ENCODE assay signal across 14 cellular contexts in the genomic region with DNA sequence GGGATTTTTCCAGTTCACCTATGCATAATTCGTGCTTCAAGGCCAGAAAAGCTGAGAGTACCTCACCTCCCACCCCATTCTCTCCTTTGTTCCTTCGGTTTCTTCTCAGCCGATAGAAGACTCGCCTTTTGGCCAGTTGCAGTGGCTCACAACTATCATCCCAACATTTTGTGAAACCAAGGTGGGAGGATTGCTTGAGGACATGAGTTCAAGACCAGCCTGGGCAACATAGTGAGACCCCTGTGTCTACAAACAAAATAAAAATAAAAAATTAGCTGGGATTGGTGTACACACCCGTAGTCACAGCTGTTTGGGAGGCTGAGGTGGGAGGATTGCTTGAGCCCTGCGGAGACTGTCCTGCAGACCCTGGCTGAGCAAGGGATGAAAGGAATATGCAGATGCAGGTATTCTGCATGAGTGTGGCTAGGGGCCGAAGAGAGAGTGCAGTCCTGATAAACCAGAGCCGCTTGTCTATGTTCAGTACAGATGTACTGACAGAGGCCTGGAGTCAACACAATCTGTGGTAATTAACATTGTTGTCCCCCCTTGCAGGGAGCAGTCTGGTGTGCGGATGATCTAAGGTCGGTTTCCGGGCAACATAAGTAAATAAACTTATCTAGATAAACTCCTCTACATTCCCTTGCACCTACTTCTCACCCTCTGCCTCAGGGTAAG. TPM values are rescaled to one million over a fixed set of nuclear protein-coding genes. Genes with fewer than 3 reads are reported as not detected.
DNase-seq lines count a peak whose midpoint lies in the region; ATAC-seq and TF ChIP-seq lines count a peak whose summit lies in the region.
"Had no signal": no experiment of that assay in that cellular context is flagged by ENCODE, and none has a peak within 500 bp of the region (broad histone marks: within the 10 kb centered on the region; RNA-seq: fewer than 3 reads in every experiment).

No MANE protein-coding gene starts in this region.

- H3K4ac ChIP-seq in mesenchymal stem cell (ENCODE audit: low read depth in 1 of 2, low read length in 2 of 2): peak overlapping the region in 1 of 2 experiments; percentile 62

- H3K4me1 ChIP-seq in BE2C (peaks cover 4% of the 10 kb centered on the region), endodermal cell (ENCODE audit: control insufficient read depth, insufficient read depth, low read length) (peaks cover 12% of the 10 kb centered on the region), mesenchymal stem cell (ENCODE audit: control insufficient read depth, insufficient read depth, low read depth, low read length) (peaks cover 3% of the 10 kb centered on the region)
- H3K4me1 ChIP-seq: vagina had no signal

- peak; percentile 22 for DNase-seq in BE2C
- peak; percentile 41 for DNase-seq in NCI-H146 (lab: John Stamatoyannopoulos, UW)
- peak; percentile 65 for DNase-seq in endodermal cell
- DNase-seq in mesenchymal stem cell: peak; percentile 93
- no peak for DNase-seq in epidermal melanocyte (ENCODE audit: insufficient read length, low spot score)
- DNase-seq in stimulated activated CD4-positive, alpha-beta T cell treated with anti-CD3 and anti-CD28 coated beads, Interleukin-4, amount 100 ng/mL, for 24 hours: no peak
- no peak for DNase-seq in activated T-cell treated with anti-CD3 and anti-CD28 coated beads, Interleukin-2, amount 50 U/mL, for 1 hour
- DNase-seq: activated naive CD8-positive, alpha-beta T cell treated with anti-CD3 and anti-CD28 coated beads for 36 hours; EL; foreskin melanocyte; NCI-H446 treated with DMSO at 0.1 percent for 48 hours; stimulated activated CD4-positive, alpha-beta T cell treated with anti-CD3 and anti-CD28 coated beads, Interleukin-15, amount 100 ng/mL, for 24 hours had no signal

- ATAC-seq in GM21786 (IDR thresholded peaks at IDR 0.05; ENCODE audit: unreplicated experiment): no peak

- no peaks in the 10 kb centered on the region for H3K36me3 ChIP-seq in BE2C
- peaks cover 10% of the 10 kb centered on the region for H3K36me3 ChIP-seq in endodermal cell (ENCODE audit: control insufficient read depth, insufficient read depth, low read length)
- H3K36me3 ChIP-seq in mesenchymal stem cell (ENCODE audit: control insufficient read depth in 1 of 2, insufficient read depth in 2 of 2, low read depth in 1 of 2, low read length in 2 of 2): no peaks in the 10 kb centered on the region
- H3K36me3 ChIP-seq: vagina had no signal

- H2BK15ac ChIP-seq in mesenchymal stem cell (ENCODE audit: low read depth, poor library complexity, severe bottlenecking): no peak overlapping the region

- no peak overlapping the region for H3K4me2 ChIP-seq in mesenchymal stem cell (ENCODE audit: low read length, poor library complexity, severe bottlenecking)

- WGBS in endodermal cell (ENCODE audit: insufficient coverage in 1 of 2, insufficient read length in 1 of 2), 2 experiments: 63 to 82% methylated on average over 5 to 11 of the region's 11 CpGs
- 29% methylated on average over 8 of the region's 11 CpGs for WGBS in mesenchymal stem cell

- peaks cover 20% of the 10 kb centered on the region for H3K9me3 Mint-ChIP-seq in endodermal cell

- H2BK120ac ChIP-seq in mesenchymal stem cell (ENCODE audit: low read depth, low read length): peak overlapping the region; percentile 52

- no peak overlapping the region for H3K4me3 Mint-ChIP-seq in endodermal cell
- H3K4me3 Mint-ChIP-seq: activated naive CD8-positive, alpha-beta T cell treated with anti-CD3 and anti-CD28 coated beads for 36 hours had no signal

- no peak overlapping the region for H2BK5ac ChIP-seq in mesenchymal stem cell (ENCODE audit: low read depth, low read length, poor library complexity, severe bottlenecking)

- H3K4me1 Mint-ChIP-seq in endodermal cell: peaks cover 23% of the 10 kb centered on the region

- H3K79me1 ChIP-seq in mesenchymal stem cell (replicated peaks; ENCODE audit: low read length, poor library complexity, severe bottlenecking): peaks cover 18% of the 10 kb centered on the region

- H3K18ac ChIP-seq in mesenchymal stem cell (ENCODE audit: low read depth in 1 of 2, low read length in 2 of 2): peak overlapping the region; percentile 67 to 80

- peak overlapping the region; percentile 55 for H4K8ac ChIP-seq in mesenchymal stem cell (ENCODE audit: low read length)

- H2AK5ac ChIP-seq in mesenchymal stem cell (ENCODE audit: low read length, severe bottlenecking): no peak overlapping the region

- 0 out of 2 replicates have a peak, but pooled peaks cover 5% of the 10 kb centered on the region for H3K9me3 ChIP-seq in BE2C
- peaks cover 22% of the 10 kb centered on the region for H3K9me3 ChIP-seq in endodermal cell (ENCODE audit: control insufficient read depth, low read length)
- no peaks in the 10 kb centered on the region for H3K9me3 ChIP-seq in mesenchymal stem cell (ENCODE audit: control insufficient read depth, low read length)
- H3K9me3 ChIP-seq: vagina had no signal

- H2AFZ ChIP-seq in mesenchymal stem cell (ENCODE audit: low read depth, low read length): no peak overlapping the region

- peaks cover 8% of the 10 kb centered on the region for H3K27me3 Mint-ChIP-seq in endodermal cell (ENCODE audit: insufficient read depth)
- H3K27me3 Mint-ChIP-seq: activated naive CD8-positive, alpha-beta T cell treated with anti-CD3 and anti-CD28 coated beads for 36 hours had no signal

- no peak overlapping the region for H3K14ac ChIP-seq in mesenchymal stem cell (ENCODE audit: low read length in 2 of 2)

- H3K9ac ChIP-seq in endodermal cell (ENCODE audit: extremely low read depth, low read length, poor library complexity, severe bottlenecking) (no peak overlapping the region), mesenchymal stem cell (ENCODE audit: low read length) (no peak overlapping the region)

- peak overlapping the region; percentile 35 for H3K27ac Mint-ChIP-seq in endodermal cell
- H3K27ac Mint-ChIP-seq: activated naive CD8-positive, alpha-beta T cell treated with anti-CD3 and anti-CD28 coated beads for 36 hours had no signal

- peak overlapping the region; percentile 43 for H4K91ac ChIP-seq in mesenchymal stem cell (ENCODE audit: low read length)

- H2BK12ac ChIP-seq in mesenchymal stem cell (ENCODE audit: low read length in 2 of 2): peak overlapping the region; percentile 49 to 79

- H3K36me3 Mint-ChIP-seq in endodermal cell (ENCODE audit: low read depth): peaks cover 15% of the 10 kb centered on the region

- H3K27me3 ChIP-seq in BE2C: no peaks in the 10 kb centered on the region
- no peaks in the 10 kb centered on the region for H3K27me3 ChIP-seq in endodermal cell (ENCODE audit: control insufficient read depth, insufficient read depth, low read length, poor library complexity, severe bottlenecking)
- no peaks in the 10 kb centered on the region for H3K27me3 ChIP-seq in mesenchymal stem cell (ENCODE audit: control insufficient read depth in 1 of 2, insufficient read depth in 1 of 2, low read length in 2 of 2)
- H3K27me3 ChIP-seq: vagina had no signal

- no peak overlapping the region for H3K23ac ChIP-seq in mesenchymal stem cell (ENCODE audit: low read length in 2 of 2)

- H3K4me3 ChIP-seq in BE2C (ENCODE audit: low read depth, low read length) (no peak overlapping the region), endodermal cell (ENCODE audit: low read length) (no peak overlapping the region), mesenchymal stem cell (ENCODE audit: insufficient read depth in 1 of 2, low read depth in 1 of 2, low read length in 2 of 2) (no peak overlapping the region)
- H3K4me3 ChIP-seq: vagina had no signal

- no peak overlapping the region for H3K27ac ChIP-seq in endodermal cell (ENCODE audit: low read depth, low read length)
- H3K27ac ChIP-seq in mesenchymal stem cell (ENCODE audit: low read length, poor library complexity, severe bottlenecking): no peak overlapping the region
- H3K27ac ChIP-seq: vagina had no signal

- TF ChIP-seq CTCF in BE2C (IDR thresholded peaks at IDR 0.05; ENCODE audit: low read depth, low read length) (no peak), endodermal cell (conservative IDR thresholded peaks at IDR 0.05) (no peak)

RNA-seq across cellular contexts. Expression of a gene that starts 26.2 kb away (rescaled TPM):
- polyA plus RNA-seq in BE2C (2012; ENCODE audit: insufficient read depth, insufficient read length, low read depth): 2.3 TPM
- 10 to 100 TPM; 21.4 to 26.0 TPM for total RNA-seq in endodermal cell
- 8.6 TPM for polyA plus RNA-seq in endodermal cell (2013, experiment 1 of 2)
- 11.0 TPM for polyA plus RNA-seq in endodermal cell (2013, experiment 2 of 2)
- 12.1 TPM for polyA plus RNA-seq in mesenchymal stem cell (2013, experiment 1 of 2)
- 13.1 TPM for polyA plus RNA-seq in mesenchymal stem cell (2013, experiment 2 of 2)

RNA-seq across cellular contexts. Expression of a gene that starts 31.8 kb away (rescaled TPM):
- polyA plus RNA-seq in BE2C (2012; ENCODE audit: insufficient read depth, insufficient read length, low read depth): 19.4 TPM
- total RNA-seq in endodermal cell: 10 to 100 TPM; 33.8 to 41.6 TPM
- polyA plus RNA-seq in endodermal cell (2013, experiment 1 of 2): 25.9 TPM
- 26.2 TPM for polyA plus RNA-seq in endodermal cell (2013, experiment 2 of 2)
- 32.2 TPM for polyA plus RNA-seq in mesenchymal stem cell (2013, experiment 1 of 2)
- polyA plus RNA-seq in mesenchymal stem cell (2013, experiment 2 of 2): 30.9 TPM

Comparison
In these comparisons a context has a peak if more than half of its experiments do, and no peak if none do; other contexts are left out.
1. DNase-seq: peak in BE2C (single experiment), NCI-H146 (single experiment), endodermal cell (single experiment) and mesenchymal stem cell (single experiment); none in epidermal melanocyte (single experiment), stimulated activated CD4-positive, alpha-beta T cell treated with anti-CD3 and anti-CD28 coated beads, Interleukin-4, amount 100 ng/mL, for 24 hours (single experiment) and activated T-cell treated with anti-CD3 and anti-CD28 coated beads, Interleukin-2, amount 50 U/mL, for 1 hour (single experiment).